In genomic region chr10:50417906-50418697, GRCh38 we compare ENCODE assay signal across 1 cellular context.
TF ChIP-seq lines count a peak whose summit lies in the region.

No MANE protein-coding gene starts in this region.

TF ChIP-seq in K562, 482 proteins besides CTCF, POLR2A, EP300 and RAD21 (continued from another document and continues in another):
- TF ChIP-seq ARID4B (CRISPR knock-in tag; IDR thresholded peaks at IDR 0.05) (no peak; the same call in 1 of the 2 replicates), HMGN3 (IDR thresholded peaks at IDR 0.05; ENCODE audit: borderline replicate concordance, extremely low read depth, insufficient read length, low read depth, low read length) (peak; percentile 83), BACH1 (tag; IDR thresholded peaks at IDR 0.05) (peak; percentile 45; the same call in 1 of the 2 replicates), BCLAF1 (IDR thresholded peaks at IDR 0.05; ENCODE audit: borderline replicate concordance in 1 of 2, control insufficient read depth in 1 of 2, low read depth in 2 of 2, low read length in 1 of 2) (no peak), RNF2 (IDR thresholded peaks at IDR 0.05) (peak; percentile 62; the same call in 1 of the 2 replicates), ZNF785 (CRISPR knock-in tag; IDR thresholded peaks at IDR 0.05) (no peak), ZNF239 (CRISPR knock-in tag; IDR thresholded peaks at IDR 0.05) (no peak), CBX3 (IDR thresholded peaks at IDR 0.05; ENCODE audit: borderline replicate concordance in 1 of 2, low read length in 2 of 2) (no peak), NR2C2 (CRISPR knock-in tag; IDR thresholded peaks at IDR 0.05) (no peak), NR2C2 (tag; IDR thresholded peaks at IDR 0.05) (no peak; the same call in 1 of the 2 replicates), GTF2F1 (IDR thresholded peaks at IDR 0.05; ENCODE audit: low read depth, low read length) (peak; percentile 69; the same call in 1 of the 2 replicates), SOX6 (IDR thresholded peaks at IDR 0.05) (no peak), HNRNPLL (IDR thresholded peaks at IDR 0.05; ENCODE audit: low read depth, low read length, poor library complexity, severe bottlenecking) (peak; percentile 66), ZFP36 (IDR thresholded peaks at IDR 0.05; ENCODE audit: low read depth, low read length, partially characterized antibody) (no peak), CTCFL (IDR thresholded peaks at IDR 0.05; ENCODE audit: borderline replicate concordance, insufficient read depth, low read depth, low read length, poor library complexity, severe bottlenecking) (no peak), TAF7 (tag; IDR thresholded peaks at IDR 0.05) (peak; percentile 61), SETDB1 (IDR thresholded peaks at IDR 0.05; ENCODE audit: low read length) (no peak), PRPF4 (IDR thresholded peaks at IDR 0.05; ENCODE audit: insufficient read depth, low read depth, low read length, poor library complexity, severe bottlenecking) (no peak), OTX1 (CRISPR knock-in tag; IDR thresholded peaks at IDR 0.05) (no peak), MAFF (IDR thresholded peaks at IDR 0.05; ENCODE audit: low read length) (peak; percentile 75), CCAR2 (IDR thresholded peaks at IDR 0.05; ENCODE audit: low read depth, low read length) (no peak), ZNF584 (CRISPR knock-in tag; IDR thresholded peaks at IDR 0.05; ENCODE audit: low read depth) (no peak), VEZF1 (CRISPR knock-in tag; IDR thresholded peaks at IDR 0.05) (0 out of 2 replicates have a peak, but pooled peaks have one; percentile 30), FOXP4 (CRISPR knock-in tag; IDR thresholded peaks at IDR 0.05; ENCODE audit: borderline replicate concordance) (0 out of 2 replicates have a peak, but pooled peaks have one; percentile 18), ARID3B (CRISPR knock-in tag; IDR thresholded peaks at IDR 0.05; ENCODE audit: borderline replicate concordance) (no peak), TCF7L2 (IDR thresholded peaks at IDR 0.05; ENCODE audit: low read depth, low read length) (no peak), MECOM (CRISPR knock-in tag; IDR thresholded peaks at IDR 0.05) (no peak), TAF1 (IDR thresholded peaks at IDR 0.05; ENCODE audit: control insufficient read depth, extremely low read depth, insufficient read depth, low read length, severe bottlenecking) (peak; percentile 98), THAP7 (CRISPR knock-in tag; IDR thresholded peaks at IDR 0.05) (no peak), RCOR1 (IDR thresholded peaks at IDR 0.05; ENCODE audit: borderline replicate concordance in 1 of 2, low read depth in 2 of 2, low read length in 2 of 2) (peak in 1 of 2 experiments; percentile 72; a peak in 2 of 4 replicates)
